ENCODE assay signal across 15 cellular contexts in the genomic region with DNA sequence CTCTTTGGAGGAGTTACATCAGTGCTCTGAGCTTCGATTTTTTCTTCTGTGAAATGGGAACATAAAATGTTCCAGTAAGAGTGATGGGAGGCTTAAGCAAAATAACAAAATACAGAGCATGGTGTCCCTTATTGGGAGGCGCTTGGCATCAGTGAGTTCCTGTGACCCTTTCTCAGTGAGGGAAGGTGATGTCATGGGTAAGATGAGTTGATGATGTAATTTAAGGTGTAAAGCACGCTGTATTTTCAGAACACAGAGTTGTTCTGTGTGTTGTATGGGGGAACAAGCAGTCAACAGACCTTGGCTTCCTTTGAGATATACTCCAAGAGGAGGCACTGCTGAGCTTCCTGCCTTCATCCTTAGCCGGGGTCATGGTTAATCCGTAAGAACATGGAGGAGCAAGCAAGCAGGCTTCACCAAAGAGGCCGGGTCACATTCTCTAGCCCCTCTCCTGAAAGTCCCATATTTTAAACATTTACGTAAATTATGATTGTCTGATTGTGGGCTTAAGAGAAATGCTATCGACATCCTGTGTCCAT.
DNase-seq lines count a peak whose midpoint lies in the region; ATAC-seq and TF ChIP-seq lines count a peak whose summit lies in the region.
"Had no signal": no experiment of that assay in that cellular context is flagged by ENCODE, and none has a peak within 500 bp of the region (broad histone marks: within the 10 kb centered on the region; RNA-seq: fewer than 3 reads in every experiment).

No MANE protein-coding gene starts in this region.

- peaks cover 2% of the 10 kb centered on the region for H3K79me1 ChIP-seq in H9 (ENCODE audit: insufficient read depth, low read depth, low read length, poor library complexity, severe bottlenecking)

- H3K9ac ChIP-seq in H9 (ENCODE audit: extremely low read depth, insufficient read length, low read length) = no peak overlapping the region

- POLR2A ChIA-PET in WTC11 (lab: Charles Lee) (no interaction called here), GM10248 (lab: Yijun Ruan, JAX) (no interaction called here)

- H3K9me3 ChIP-seq in H9 (ENCODE audit: control insufficient read depth, low read depth, low read length) (no peaks in the 10 kb centered on the region), hepatocyte (ENCODE audit: low read depth) (no peaks in the 10 kb centered on the region)
- H3K9me3 ChIP-seq: BE2C, Caco-2 had no signal

- intact Hi-C loops in CD14-positive monocyte (cut with micrococcal nuclease) = no loop called here

- H3K36me3 ChIP-seq in hepatocyte (replicated peaks; ENCODE audit: insufficient read depth, low read depth) = no peaks in the 10 kb centered on the region
- H3K36me3 ChIP-seq: BE2C had no signal

- H3K4me3 ChIP-seq in hepatocyte (no peak overlapping the region), coronary artery (no peak overlapping the region)

- no peaks in the 10 kb centered on the region for H4K20me1 ChIP-seq in H9 (ENCODE audit: control insufficient read depth, insufficient read depth, insufficient read length)
- H4K20me1 ChIP-seq in hepatocyte (ENCODE audit: insufficient read depth, poor library complexity, severe bottlenecking) = no peaks in the 10 kb centered on the region

- H3K56ac ChIP-seq in H9 (ENCODE audit: insufficient read length, low read depth, low read length) = no peak overlapping the region

- ATAC-seq in WTC11 (peak; percentile 77), HG03342 (IDR thresholded peaks at IDR 0.05; ENCODE audit: unreplicated experiment) (no peak)

- no peak for DNase-seq in H9
- no peak for DNase-seq in WTC11 (ENCODE audit: low spot score)
- no peak for DNase-seq in hepatocyte (ENCODE audit: low spot score)
- DNase-seq in CD14-positive monocyte (ENCODE audit: low spot score) = no peak
- DNase-seq in GM10248 (ENCODE audit: extremely low spot score) = no peak
- DNase-seq in coronary artery (ENCODE audit: low spot score) = no peak
- DNase-seq: ACHN; BE2C; Caco-2; CD4-positive, alpha-beta T cell; GOT3; HCEC 1CT; HFFc6; KG1 had no signal

- H2AK5ac ChIP-seq in H9 (ENCODE audit: insufficient read length, low read length) = no peak overlapping the region

- no peak overlapping the region for H4K5ac ChIP-seq in H9 (ENCODE audit: insufficient read length, low read depth, low read length)

- H2AFZ ChIP-seq in H9 (ENCODE audit: low read length) (no peak overlapping the region), hepatocyte (no peak overlapping the region)

- no peak overlapping the region for H3K4ac ChIP-seq in H9 (ENCODE audit: low read depth, low read length)

- H2BK5ac ChIP-seq in H9 (ENCODE audit: insufficient read length, low read length) = no peak overlapping the region

- TF ChIP-seq CTCF in H9 (conservative IDR thresholded peaks at IDR 0.05) (peak; percentile 41), WTC11 (IDR thresholded peaks at IDR 0.05) (no peak), hepatocyte (IDR thresholded peaks at IDR 0.05; ENCODE audit: poor library complexity) (no peak), CD14-positive monocyte (IDR thresholded peaks at IDR 0.05) (no peak), GM10248 (IDR thresholded peaks at IDR 0.05; ENCODE audit: control extremely low read depth, extremely low read depth, low read depth, missing control alignments) (no peak), coronary artery (IDR thresholded peaks at IDR 0.05) (no peak)

- no peak overlapping the region for H3K27ac ChIP-seq in H9 (ENCODE audit: insufficient read length, low read depth, low read length)
- peak overlapping the region; percentile 75 for H3K27ac ChIP-seq in hepatocyte
- no peak overlapping the region for H3K27ac ChIP-seq in coronary artery

- H3T11ph ChIP-seq in H9 (ENCODE audit: low read length) = no peak overlapping the region

- H3K4me1 ChIP-seq in H9 (ENCODE audit: insufficient read depth, low read length) = peaks cover 5% of the 10 kb centered on the region; the same call in 1 of the 2 replicates
- H3K4me1 ChIP-seq in hepatocyte (ENCODE audit: insufficient read depth) = peaks cover 17% of the 10 kb centered on the region
- H3K4me1 ChIP-seq: BE2C, Caco-2 had no signal

- no peak overlapping the region for H4K8ac ChIP-seq in H9 (replicated peaks; ENCODE audit: insufficient read length, low read depth, low read length)

- WGBS in H9 (ENCODE audit: extremely low coverage, insufficient read length, low lambda C conversion rate) = no CpG with 5 or more reads among the region's 8 CpGs
- 93% methylated on average over 8 of the region's 8 CpGs for WGBS in hepatocyte (ENCODE audit: low lambda C conversion rate, missing lambda C conversion rate)

- CTCF ChIA-PET in WTC11 (lab: Charles Lee) = interaction anchor here (1.1 to 1.4 kb wide), 2 partner anchors 39 to 268 kb away, joined by 3 read pairs; no protein-coding TSS in a partner anchor
- CTCF ChIA-PET in GM10248 (lab: Yijun Ruan, JAX) = no interaction called here

- H3K14ac ChIP-seq in H9 (ENCODE audit: insufficient read depth, low read length) = no peak overlapping the region

- H3K4me1 Mint-ChIP-seq in H9 (peaks cover 12 to 22% of the 10 kb centered on the region in 2 experiments), WTC11 (peaks cover 29% of the 10 kb centered on the region), CD14-positive monocyte (no peaks in the 10 kb centered on the region)

- H3K79me2 ChIP-seq in H9 (ENCODE audit: insufficient read depth, low read length) (peaks cover 2% of the 10 kb centered on the region), hepatocyte (peaks cover 2% of the 10 kb centered on the region)

- H3K27me3 Mint-ChIP-seq in H9 (ENCODE audit: low read depth) (no peaks in the 10 kb centered on the region; the same call in 1 of the 2 replicates), WTC11 (ENCODE audit: low read depth) (no peaks in the 10 kb centered on the region), CD14-positive monocyte (ENCODE audit: low read depth in 3 of 3) (no peaks in the 10 kb centered on the region)
- H3K27me3 Mint-ChIP-seq: CD4-positive, alpha-beta T cell had no signal

- no peak overlapping the region for H3K18ac ChIP-seq in H9 (ENCODE audit: insufficient read length, low read depth, low read length)

- H2BK120ac ChIP-seq in H9 (ENCODE audit: low read depth, low read length, poor library complexity, severe bottlenecking) = no peak overlapping the region

- H2BK15ac ChIP-seq in H9 (ENCODE audit: low read depth, low read length) = no peak overlapping the region

- no peak overlapping the region for H3K4me2 ChIP-seq in H9 (ENCODE audit: insufficient read depth, insufficient read length, low read length)
- H3K4me2 ChIP-seq in hepatocyte = peak overlapping the region; percentile 13

- H3K9me2 ChIP-seq in hepatocyte (replicated peaks; ENCODE audit: insufficient read depth) = no peaks in the 10 kb centered on the region

- no peaks in the 10 kb centered on the region for H3K23me2 ChIP-seq in H9 (ENCODE audit: insufficient read length, low read depth, low read length, poor library complexity, severe bottlenecking)

- H3K23ac ChIP-seq in H9 (ENCODE audit: insufficient read length, low read depth, low read length) = no peak overlapping the region

- H3K27me3 ChIP-seq in H9 (ENCODE audit: insufficient read depth, low read length) (no peaks in the 10 kb centered on the region), hepatocyte (no peaks in the 10 kb centered on the region)
- H3K27me3 ChIP-seq: BE2C had no signal

- no peak overlapping the region for H2BK12ac ChIP-seq in H9 (ENCODE audit: insufficient read length, low read depth, low read length)

- no peak overlapping the region for H2BK20ac ChIP-seq in H9 (ENCODE audit: low read depth, low read length, poor library complexity, severe bottlenecking)

- H3K9me3 Mint-ChIP-seq in H9 (peaks cover 0 to 5% of the 10 kb centered on the region in 2 experiments; a peak in 1 of 5 replicates), WTC11 (peaks cover 21% of the 10 kb centered on the region), CD14-positive monocyte (peaks cover 14 to 54% (median 25%) of the 10 kb centered on the region in 7 donors)

- H3K4me3 Mint-ChIP-seq in H9 (no peak overlapping the region), WTC11 (no peak overlapping the region), CD14-positive monocyte (no peak overlapping the region)
- H3K4me3 Mint-ChIP-seq: CD4-positive, alpha-beta T cell; HFFc6 had no signal

- peaks cover 23 to 38% (median 32%) of the 10 kb centered on the region in 3 experiments for H3K36me3 Mint-ChIP-seq in H9 (ENCODE audit: insufficient read depth in 1 of 3, low read depth in 3 of 3)
- peaks cover 27% of the 10 kb centered on the region for H3K36me3 Mint-ChIP-seq in WTC11
- H3K36me3 Mint-ChIP-seq in CD14-positive monocyte = no peaks in the 10 kb centered on the region

- H3K27ac Mint-ChIP-seq in H9 (no peak overlapping the region), WTC11 (no peak overlapping the region; the same call in 1 of the 2 replicates), CD14-positive monocyte (no peak overlapping the region)
- H3K27ac Mint-ChIP-seq: CD4-positive, alpha-beta T cell; HFFc6 had no signal

- no peak overlapping the region for H4K91ac ChIP-seq in H9 (ENCODE audit: insufficient read length, low read depth, low read length)

TF ChIP-seq in WTC11, 78 proteins besides CTCF, POLR2A, EP300 and RAD21:
- TF ChIP-seq, protein P1, sequence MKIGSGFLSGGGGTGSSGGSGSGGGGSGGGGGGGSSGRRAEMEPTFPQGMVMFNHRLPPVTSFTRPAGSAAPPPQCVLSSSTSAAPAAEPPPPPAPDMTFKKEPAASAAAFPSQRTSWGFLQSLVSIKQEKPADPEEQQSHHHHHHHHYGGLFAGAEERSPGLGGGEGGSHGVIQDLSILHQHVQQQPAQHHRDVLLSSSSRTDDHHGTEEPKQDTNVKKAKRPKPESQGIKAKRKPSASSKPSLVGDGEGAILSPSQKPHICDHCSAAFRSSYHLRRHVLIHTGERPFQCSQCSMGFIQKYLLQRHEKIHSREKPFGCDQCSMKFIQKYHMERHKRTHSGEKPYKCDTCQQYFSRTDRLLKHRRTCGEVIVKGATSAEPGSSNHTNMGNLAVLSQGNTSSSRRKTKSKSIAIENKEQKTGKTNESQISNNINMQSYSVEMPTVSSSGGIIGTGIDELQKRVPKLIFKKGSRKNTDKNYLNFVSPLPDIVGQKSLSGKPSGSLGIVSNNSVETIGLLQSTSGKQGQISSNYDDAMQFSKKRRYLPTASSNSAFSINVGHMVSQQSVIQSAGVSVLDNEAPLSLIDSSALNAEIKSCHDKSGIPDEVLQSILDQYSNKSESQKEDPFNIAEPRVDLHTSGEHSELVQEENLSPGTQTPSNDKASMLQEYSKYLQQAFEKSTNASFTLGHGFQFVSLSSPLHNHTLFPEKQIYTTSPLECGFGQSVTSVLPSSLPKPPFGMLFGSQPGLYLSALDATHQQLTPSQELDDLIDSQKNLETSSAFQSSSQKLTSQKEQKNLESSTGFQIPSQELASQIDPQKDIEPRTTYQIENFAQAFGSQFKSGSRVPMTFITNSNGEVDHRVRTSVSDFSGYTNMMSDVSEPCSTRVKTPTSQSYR (CRISPR knock-in tag; IDR thresholded peaks at IDR 0.05) = no peak
